In the genomic region with DNA sequence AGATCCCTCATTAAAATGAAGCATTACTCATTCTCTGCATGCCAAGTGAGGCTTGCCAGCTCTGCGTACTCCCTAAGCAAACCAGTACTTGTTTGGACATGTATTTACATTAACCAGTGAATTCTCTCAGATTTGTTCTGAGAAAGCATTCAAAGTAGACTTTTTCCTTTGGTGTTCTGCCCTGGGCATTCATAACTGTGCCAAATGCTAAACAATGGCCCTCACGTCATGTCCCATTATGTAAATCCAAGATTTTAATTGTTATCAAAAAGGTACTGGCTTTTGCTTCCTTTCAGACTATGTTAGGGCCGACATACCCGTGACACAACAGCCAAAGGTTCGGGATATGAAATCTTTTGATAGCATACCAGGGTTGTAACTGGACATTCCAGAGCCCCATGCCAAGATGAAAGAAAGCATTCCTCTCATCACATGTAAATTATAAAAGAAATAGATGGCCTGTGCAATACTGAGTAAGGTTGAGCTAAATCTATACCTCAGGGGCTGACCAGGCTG, we compare ENCODE assay signal across 20 cellular contexts.
DNase-seq lines count a peak whose midpoint lies in the region; ATAC-seq lines count a peak whose summit lies in the region.
"Had no signal": no experiment of that assay in that cellular context is flagged by ENCODE, and none has a peak within 500 bp of the region (broad histone marks: within the 10 kb centered on the region; RNA-seq: fewer than 3 reads in every experiment).

No MANE protein-coding gene starts in this region.

- H3K4me3 ChIP-seq in GM23248 (no peak overlapping the region), adipocyte (ENCODE audit: low read length) (no peak overlapping the region)
- H3K4me3 ChIP-seq: BLaER1, lower lobe of right lung, skin epidermis, uterus had no signal

- H3K79me2 ChIP-seq in GM23248 (ENCODE audit: insufficient read depth) = no peaks in the 10 kb centered on the region

- in situ Hi-C loops in GM23248 (cut with MboI) = no loop called here

- H3K4me2 ChIP-seq in GM23248 (ENCODE audit: unreplicated experiment) = no peak overlapping the region
- H3K4me2 ChIP-seq: BLaER1 had no signal

- WGBS in GM23248 (ENCODE audit: low coverage in 1 of 2, low lambda C conversion rate in 2 of 2, missing lambda C conversion rate in 2 of 2), 2 experiments = 78 to 87% methylated on average over 5 of the region's 5 CpGs

- H3K4me1 ChIP-seq in GM23248 (ENCODE audit: insufficient read depth) = peaks cover 8% of the 10 kb centered on the region
- H3K4me1 ChIP-seq in adipocyte (ENCODE audit: control insufficient read depth, insufficient read depth, low read length) = peaks cover 21% of the 10 kb centered on the region
- H3K4me1 ChIP-seq: BLaER1, lower lobe of right lung, uterus had no signal

- no peaks in the 10 kb centered on the region for H4K20me1 ChIP-seq in GM23248 (ENCODE audit: insufficient read depth)
- H4K20me1 ChIP-seq: BLaER1 had no signal

- H3K9me3 ChIP-seq in GM23248 (ENCODE audit: low read depth) (no peaks in the 10 kb centered on the region), adipocyte (ENCODE audit: control insufficient read depth, low read length) (no peaks in the 10 kb centered on the region)
- H3K9me3 ChIP-seq: BLaER1, lower lobe of right lung, uterus had no signal

- ATAC-seq in esophagus mucosa = peak; percentile 89
- no peak for ATAC-seq in left lobe of liver
- ATAC-seq: lower lobe of right lung, PC-3 had no signal

- peaks cover 13% of the 10 kb centered on the region; the same call in 1 of the 2 replicates for H3F3A ChIP-seq in GM23248 (ENCODE audit: insufficient read depth)

- H3K9ac ChIP-seq in GM23248 (no peak overlapping the region), adipocyte (ENCODE audit: low read length) (no peak overlapping the region)
- H3K9ac ChIP-seq: BLaER1 had no signal

- no peak overlapping the region for H2AFZ ChIP-seq in GM23248

- H3K27me3 ChIP-seq in GM23248 (replicated peaks; ENCODE audit: insufficient read depth) (no peaks in the 10 kb centered on the region), adipocyte (replicated peaks; ENCODE audit: control insufficient read depth, insufficient read depth, low read length) (no peaks in the 10 kb centered on the region)
- H3K27me3 ChIP-seq: BLaER1, uterus had no signal

- no peak overlapping the region for H3K27ac ChIP-seq in GM23248
- H3K27ac ChIP-seq: BLaER1, lower lobe of right lung, skin epidermis, uterus had no signal

- DNase-seq in GM23248 (peak; percentile 4), adipocyte (ENCODE audit: low read depth) (peak; percentile 46), non-pigmented ciliary epithelial cell (ENCODE audit: low read depth) (peak; percentile 31), left lobe of liver (ENCODE audit: low spot score) (no peak), UCSD-AML1 (lab: John Stamatoyannopoulos, UW; ENCODE audit: unreplicated experiment) (no peak), RPMI8226 (no peak), occipital lobe (lab: John Stamatoyannopoulos, UW) (no peak)
- DNase-seq: activated B cell treated with CpG ODN at 0.5 μM for 24 hours; central memory CD4-positive, alpha-beta T cell; DMS53; lower lobe of right lung; NCI-H187 treated with DMSO at 0.1 percent for 48 hours; NCI-H524 treated with DMSO at 0.1 percent for 48 hours; PC-3; stimulated activated naive CD4-positive, alpha-beta T cell; SW 1271; uterus had no signal

- no peaks in the 10 kb centered on the region for H3K36me3 ChIP-seq in GM23248 (ENCODE audit: low read depth)
- no peaks in the 10 kb centered on the region for H3K36me3 ChIP-seq in adipocyte (ENCODE audit: control insufficient read depth, insufficient read depth, low read length, severe bottlenecking)
- H3K36me3 ChIP-seq: BLaER1, lower lobe of right lung, uterus had no signal

- no peaks in the 10 kb centered on the region for H3K9me2 ChIP-seq in GM23248 (ENCODE audit: insufficient read depth)

Comparison
In these comparisons a context has a peak if more than half of its experiments do, and no peak if none do; other contexts are left out.
1. DNase-seq: peak in GM23248 (single experiment), adipocyte (single experiment) and non-pigmented ciliary epithelial cell (single experiment); none in left lobe of liver (single experiment), UCSD-AML1 (single experiment), RPMI8226 (single experiment) and occipital lobe (single experiment).